ENCODE assay signal across 24 cellular contexts in the genomic region with DNA sequence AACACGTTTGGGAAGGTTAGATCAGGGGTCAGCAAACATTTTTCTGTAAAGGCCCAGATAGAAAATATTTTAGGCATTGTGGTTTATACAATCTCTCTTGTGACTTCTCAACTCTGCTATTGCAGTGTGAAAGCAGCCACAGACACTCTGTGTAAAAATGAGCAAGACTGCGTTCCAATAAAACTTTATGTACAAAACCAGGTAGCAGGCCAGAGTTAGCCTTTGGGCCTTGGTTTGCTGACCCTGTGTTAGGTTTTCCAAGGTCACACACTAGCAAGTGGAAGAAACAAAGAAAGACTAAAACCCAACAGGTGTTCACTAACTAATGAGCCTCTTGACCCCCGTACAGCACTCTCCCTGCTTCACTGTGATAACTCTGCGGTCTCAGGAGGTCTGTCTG. TPM values are rescaled to one million over a fixed set of nuclear protein-coding genes. Genes with fewer than 3 reads are reported as not detected.
"Had no signal": no experiment of that assay in that cellular context is flagged by ENCODE, and none has a peak within 500 bp of the region (broad histone marks: within the 10 kb centered on the region; RNA-seq: fewer than 3 reads in every experiment).

No MANE protein-coding gene starts in this region.

- H3K4me1 ChIP-seq: adrenal gland, SJSA1 had no signal

- H3K27ac ChIP-seq: adrenal gland, SJSA1 had no signal

- ATAC-seq: activated CD8-positive, alpha-beta T cell treated with anti-CD3 and anti-CD28 coated beads, Interleukin-2, amount 10 ng/mL, durations not matched to agents 7 days and 5 days; PC-3; WTC11 had no signal

- H3K9me3 ChIP-seq: adrenal gland, SJSA1 had no signal

- H3K36me3 ChIP-seq: adrenal gland, SJSA1 had no signal

- DNase-seq: activated CD4-positive, alpha-beta T cell treated with anti-CD3 and anti-CD28 coated beads for 48 hours; activated CD4-positive, alpha-beta T cell treated with anti-CD3 and anti-CD28 coated beads, Interleukin-2, amount 50 U/mL, for 4 hours; activated CD4-positive, CD25-positive, alpha-beta regulatory T cell treated with anti-CD3 and anti-CD28 coated beads, Interleukin-2, amount 50 U/mL, for 72 hours; activated CD8-positive, alpha-beta memory T cell treated with anti-CD3 and anti-CD28 coated beads, Interleukin-2, amount 50 U/mL, for 48 hours; activated CD8-positive, alpha-beta T cell treated with anti-CD3 and anti-CD28 coated beads, Interleukin-2, amount 10 ng/mL, durations not matched to agents 7 days and 5 days; activated naive CD4-positive, alpha-beta T cell treated with anti-CD3 and anti-CD28 coated beads, Interleukin-2, amount 50 U/mL, for 16 hours; activated naive CD8-positive, alpha-beta T cell treated with anti-CD3 and anti-CD28 coated beads, Interleukin-2, amount 10 ng/mL, durations not matched to agents 7 days and 5 days; activated T-cell treated with anti-CD3 and anti-CD28 coated beads, Interleukin-2, amount 50 U/mL, for 1 hour; adrenal gland; anterior cingulate cortex; cerebellar nuclear complex; KBM-7; NCI-H1694; NCI-H2029; NCI-H510A treated with DMSO at 0.1 percent for 48 hours; PC-3; SHP77 had no signal

- H3K27me3 ChIP-seq: adrenal gland had no signal

- FAIRE-seq: colon, RCC 7860 had no signal

- H3K4me3 ChIP-seq: adrenal gland, SJSA1 had no signal

RNA-seq across cellular contexts. Expression of a gene that starts 52.3 kb away (rescaled TPM):
- total RNA-seq: activated CD8-positive, alpha-beta T cell treated with anti-CD3 and anti-CD28 coated beads, Interleukin-2, amount 10 ng/mL, durations not matched to agents 7 days and 5 days; activated naive CD8-positive, alpha-beta T cell treated with anti-CD3 and anti-CD28 coated beads, Interleukin-2, amount 10 ng/mL, durations not matched to agents 7 days and 5 days; adrenal gland; cardiac septum; LHCN-M2; M059J; PC-3; SJSA1; WTC11 had no signal
- polyA plus RNA-seq: adrenal gland had no signal
